ENCODE assay signal across 1 cellular context in genomic region chr2:32039447-32040219, GRCh38.
TF ChIP-seq lines count a peak whose summit lies in the region.

Gene DPY30 (minus strand): TSS chr2:32039805. CDS start chr2:32039456, 349 bp downstream.

TF ChIP-seq in H1, 55 proteins besides CTCF, POLR2A, EP300 and RAD21:
- TF ChIP-seq MAFK (IDR thresholded peaks at IDR 0.05; ENCODE audit: low read depth, low read length), result no peak
- no peak for TF ChIP-seq BCL11A (IDR thresholded peaks at IDR 0.05; ENCODE audit: low read depth in 2 of 2, low read length in 2 of 2)
- no peak for TF ChIP-seq CTBP2 (IDR thresholded peaks at IDR 0.05; ENCODE audit: borderline replicate concordance, insufficient read depth, insufficient read length, low read length)
- TF ChIP-seq CHD7 (IDR thresholded peaks at IDR 0.05; ENCODE audit: insufficient replicate concordance, low read length), result no peak
- TF ChIP-seq E2F6 (IDR thresholded peaks at IDR 0.05), result peak; percentile 23; the same call in 1 of the 2 replicates
- no peak for TF ChIP-seq EZH2 (IDR thresholded peaks at IDR 0.05; ENCODE audit: low read depth, low read length, severe bottlenecking)
- TF ChIP-seq HDAC6 (IDR thresholded peaks at IDR 0.05; ENCODE audit: low read depth, low read length), result no peak
- TF ChIP-seq ZNF274 (IDR thresholded peaks at IDR 0.05; ENCODE audit: borderline replicate concordance, extremely low read depth, low read length), result no peak
- TF ChIP-seq TAF7 (optimal IDR thresholded peaks at IDR 0.05; ENCODE audit: borderline replicate concordance, low read depth, low read length), result peak; percentile 93
- TF ChIP-seq TAF1 (IDR thresholded peaks at IDR 0.05; ENCODE audit: low read depth, low read length), result peak; percentile 98
- no peak for TF ChIP-seq CEBPB (IDR thresholded peaks at IDR 0.05; ENCODE audit: low read depth, low read length)
- no peak for TF ChIP-seq SUZ12 (IDR thresholded peaks at IDR 0.05; ENCODE audit: low read length)
- TF ChIP-seq SAP30 (IDR thresholded peaks at IDR 0.05; ENCODE audit: insufficient read depth, insufficient replicate concordance, low read length), result peak; percentile 29
- TF ChIP-seq EGR1 (IDR thresholded peaks at IDR 0.05; ENCODE audit: borderline replicate concordance, low read depth, low read length), result no peak
- TF ChIP-seq SRF (IDR thresholded peaks at IDR 0.05; ENCODE audit: low read depth, low read length), result peak; percentile 61
- no peak for TF ChIP-seq TEAD4 (IDR thresholded peaks at IDR 0.05; ENCODE audit: low read depth, low read length)
- TF ChIP-seq RXRA (IDR thresholded peaks at IDR 0.05; ENCODE audit: insufficient read depth, low read depth, low read length), result no peak
- TF ChIP-seq ATF3 (IDR thresholded peaks at IDR 0.05; ENCODE audit: insufficient read depth, low read depth, low read length), result peak; percentile 64
- peak; percentile 94 for TF ChIP-seq TBP (IDR thresholded peaks at IDR 0.05; ENCODE audit: low read depth, low read length)
- TF ChIP-seq KDM4A (IDR thresholded peaks at IDR 0.05; ENCODE audit: low read depth, low read length, severe bottlenecking), result peak; percentile 50
- no peak; the same call in 1 of the 2 replicates for TF ChIP-seq CHD2 (IDR thresholded peaks at IDR 0.05; ENCODE audit: low read length)
- TF ChIP-seq CBX8 (IDR thresholded peaks at IDR 0.05; ENCODE audit: borderline replicate concordance, low read depth, low read length), result no peak
- TF ChIP-seq GTF2F1 (IDR thresholded peaks at IDR 0.05; ENCODE audit: borderline replicate concordance, low read depth, low read length), result peak; percentile 73; the same call in 1 of the 2 replicates
- no peak for TF ChIP-seq ATF2 (IDR thresholded peaks at IDR 0.05; ENCODE audit: low read length)
- no peak for TF ChIP-seq RFX5 (IDR thresholded peaks at IDR 0.05; ENCODE audit: borderline replicate concordance, low read depth, low read length)
- TF ChIP-seq HDAC2 (IDR thresholded peaks at IDR 0.05; ENCODE audit: borderline replicate concordance in 1 of 2, low read depth in 2 of 2, low read length in 2 of 2), result 0 out of 4 replicates have a peak, but pooled peaks of 1 of the 2 experiments have one; percentile 16
- TF ChIP-seq SIRT6 (IDR thresholded peaks at IDR 0.05; ENCODE audit: low read length), result no peak
- TF ChIP-seq NANOG (IDR thresholded peaks at IDR 0.05; ENCODE audit: insufficient read depth, low read depth, low read length, poor library complexity, severe bottlenecking), result no peak
- TF ChIP-seq JUN (IDR thresholded peaks at IDR 0.05; ENCODE audit: low read depth, low read length), result no peak
- TF ChIP-seq BACH1 (IDR thresholded peaks at IDR 0.05; ENCODE audit: low read length), result no peak
- no peak for TF ChIP-seq SP4 (IDR thresholded peaks at IDR 0.05; ENCODE audit: low read length)
- no peak for TF ChIP-seq CBX5 (IDR thresholded peaks at IDR 0.05; ENCODE audit: low read depth, low read length)
- no peak for TF ChIP-seq USF2 (IDR thresholded peaks at IDR 0.05; ENCODE audit: low read length)
- peak; percentile 93 for TF ChIP-seq CREB1 (IDR thresholded peaks at IDR 0.05)
- no peak for TF ChIP-seq GABPA (IDR thresholded peaks at IDR 0.05; ENCODE audit: borderline replicate concordance, insufficient read depth, low read length)
- TF ChIP-seq POLR2AphosphoS5 (IDR thresholded peaks at IDR 0.05; ENCODE audit: low read depth, low read length), result peak; percentile 99
- TF ChIP-seq RNF2 (IDR thresholded peaks at IDR 0.05; ENCODE audit: borderline replicate concordance, low read depth, low read length, missing control alignments, poor library complexity, severe bottlenecking), result no peak
- TF ChIP-seq SP1 (IDR thresholded peaks at IDR 0.05; ENCODE audit: low read depth, low read length), result no peak
- TF ChIP-seq FOSL1 (IDR thresholded peaks at IDR 0.05; ENCODE audit: insufficient read depth, low read depth, low read length), result no peak
- TF ChIP-seq CHD1 (IDR thresholded peaks at IDR 0.05; ENCODE audit: low read depth, low read length), result no peak
- peak; percentile 28; the same call in 1 of the 2 replicates for TF ChIP-seq JUND (IDR thresholded peaks at IDR 0.05; ENCODE audit: low read length)
- TF ChIP-seq YY1 (IDR thresholded peaks at IDR 0.05; ENCODE audit: low read depth, low read length), result peak; percentile 65; the same call in 1 of the 2 replicates
- TF ChIP-seq NRF1 (IDR thresholded peaks at IDR 0.05; ENCODE audit: low read depth, low read length), result peak; percentile 67
- TF ChIP-seq RBBP5 (IDR thresholded peaks at IDR 0.05; ENCODE audit: borderline replicate concordance, low read depth, low read length), result peak; percentile 72; the same call in 1 of the 2 replicates
- TF ChIP-seq SIN3A (conservative IDR thresholded peaks at IDR 0.05 in 1 of 2, IDR thresholded peaks at IDR 0.05 in 1 of 2; ENCODE audit: low read depth in 1 of 2, low read length in 2 of 2), result no peak; a peak in 1 of 4 replicates
- TF ChIP-seq MAX (IDR thresholded peaks at IDR 0.05), result peak; percentile 72
- TF ChIP-seq BRCA1 (IDR thresholded peaks at IDR 0.05; ENCODE audit: low read depth, low read length), result no peak
- peak; percentile 58 for TF ChIP-seq ASH2L (IDR thresholded peaks at IDR 0.05; ENCODE audit: low read length)
- no peak for TF ChIP-seq POU5F1 (IDR thresholded peaks at IDR 0.05; ENCODE audit: low read depth, low read length)
- peak; percentile 97 for TF ChIP-seq PHF8 (conservative IDR thresholded peaks at IDR 0.05; ENCODE audit: low read depth, low read length)
- no peak for TF ChIP-seq KDM5A (IDR thresholded peaks at IDR 0.05; ENCODE audit: low read length)
- TF ChIP-seq KDM1A (IDR thresholded peaks at IDR 0.05; ENCODE audit: borderline replicate concordance, low read length), result no peak
- no peak for TF ChIP-seq TCF12 (IDR thresholded peaks at IDR 0.05; ENCODE audit: low read depth, low read length)
- TF ChIP-seq SP2 (IDR thresholded peaks at IDR 0.05; ENCODE audit: low read length), result no peak
- TF ChIP-seq SIX5 (IDR thresholded peaks at IDR 0.05; ENCODE audit: low read depth, low read length), result no peak
